1 cellular context compared by ENCODE assay signal in the genomic region with DNA sequence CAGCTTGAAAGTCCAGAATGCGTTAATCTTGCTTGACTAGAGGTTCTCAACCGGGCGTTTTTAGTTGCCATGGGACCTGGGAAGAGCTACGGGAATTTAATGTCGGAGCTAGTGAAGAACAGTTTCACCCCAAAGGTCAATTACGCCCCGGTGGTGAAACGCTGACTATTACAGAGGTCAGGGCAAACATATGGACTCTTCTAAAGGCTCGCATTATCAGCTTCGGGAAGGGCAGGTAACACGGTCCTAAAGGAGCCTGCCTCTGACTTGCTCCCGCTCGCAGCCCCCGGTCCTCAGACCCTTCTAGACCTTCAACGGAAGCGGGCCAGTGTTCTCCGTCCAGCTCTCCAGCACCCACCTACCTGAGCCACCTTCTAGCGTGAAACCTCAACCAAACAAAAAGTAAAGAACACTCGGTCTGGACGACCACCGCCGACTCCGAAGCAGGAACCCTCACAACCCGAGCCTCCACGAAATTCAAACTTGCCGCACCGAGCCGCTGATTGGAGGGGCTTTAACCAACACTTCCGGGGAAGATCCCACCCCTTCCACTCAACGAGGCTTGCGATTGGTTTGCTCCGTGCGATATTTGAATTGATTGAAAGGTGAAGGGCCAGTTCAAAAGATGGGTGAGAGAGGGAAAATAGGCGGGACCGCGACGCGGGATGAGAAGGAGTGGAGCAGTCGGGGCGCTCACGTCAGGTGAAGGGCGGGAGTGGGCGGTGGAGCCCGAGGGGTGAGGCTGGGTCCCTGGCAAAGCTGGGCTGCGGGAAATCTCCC.
A peak's percentile ranks its signal among the peaks of the same experiment; 100 is the strongest.
TF ChIP-seq lines count a peak whose summit lies in the region.

A gene with protein sequence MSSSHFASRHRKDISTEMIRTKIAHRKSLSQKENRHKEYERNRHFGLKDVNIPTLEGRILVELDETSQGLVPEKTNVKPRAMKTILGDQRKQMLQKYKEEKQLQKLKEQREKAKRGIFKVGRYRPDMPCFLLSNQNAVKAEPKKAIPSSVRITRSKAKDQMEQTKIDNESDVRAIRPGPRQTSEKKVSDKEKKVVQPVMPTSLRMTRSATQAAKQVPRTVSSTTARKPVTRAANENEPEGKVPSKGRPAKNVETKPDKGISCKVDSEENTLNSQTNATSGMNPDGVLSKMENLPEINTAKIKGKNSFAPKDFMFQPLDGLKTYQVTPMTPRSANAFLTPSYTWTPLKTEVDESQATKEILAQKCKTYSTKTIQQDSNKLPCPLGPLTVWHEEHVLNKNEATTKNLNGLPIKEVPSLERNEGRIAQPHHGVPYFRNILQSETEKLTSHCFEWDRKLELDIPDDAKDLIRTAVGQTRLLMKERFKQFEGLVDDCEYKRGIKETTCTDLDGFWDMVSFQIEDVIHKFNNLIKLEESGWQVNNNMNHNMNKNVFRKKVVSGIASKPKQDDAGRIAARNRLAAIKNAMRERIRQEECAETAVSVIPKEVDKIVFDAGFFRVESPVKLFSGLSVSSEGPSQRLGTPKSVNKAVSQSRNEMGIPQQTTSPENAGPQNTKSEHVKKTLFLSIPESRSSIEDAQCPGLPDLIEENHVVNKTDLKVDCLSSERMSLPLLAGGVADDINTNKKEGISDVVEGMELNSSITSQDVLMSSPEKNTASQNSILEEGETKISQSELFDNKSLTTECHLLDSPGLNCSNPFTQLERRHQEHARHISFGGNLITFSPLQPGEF (minus strand): TSS at position 485 of the 780 bp plus-strand sequence. CDS start 2,406 bp downstream, outside the sequence.

TF ChIP-seq in WTC11, 78 proteins besides CTCF, POLR2A, EP300 and RAD21 (continued from another document):
- TF ChIP-seq, protein P1, sequence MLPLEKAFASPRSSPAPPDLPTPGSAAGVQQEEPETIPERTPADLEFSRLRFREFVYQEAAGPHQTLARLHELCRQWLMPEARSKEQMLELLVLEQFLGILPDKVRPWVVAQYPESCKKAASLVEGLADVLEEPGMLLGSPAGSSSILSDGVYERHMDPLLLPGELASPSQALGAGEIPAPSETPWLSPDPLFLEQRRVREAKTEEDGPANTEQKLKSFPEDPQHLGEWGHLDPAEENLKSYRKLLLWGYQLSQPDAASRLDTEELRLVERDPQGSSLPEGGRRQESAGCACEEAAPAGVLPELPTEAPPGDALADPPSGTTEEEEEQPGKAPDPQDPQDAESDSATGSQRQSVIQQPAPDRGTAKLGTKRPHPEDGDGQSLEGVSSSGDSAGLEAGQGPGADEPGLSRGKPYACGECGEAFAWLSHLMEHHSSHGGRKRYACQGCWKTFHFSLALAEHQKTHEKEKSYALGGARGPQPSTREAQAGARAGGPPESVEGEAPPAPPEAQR (CRISPR knock-in tag; IDR thresholded peaks at IDR 0.05), result no peak
- no peak for TF ChIP-seq CREB1 (CRISPR knock-in tag; IDR thresholded peaks at IDR 0.05)
- peak; percentile 69 for TF ChIP-seq SP1 (CRISPR knock-in tag; conservative IDR thresholded peaks at IDR 0.05)
- TF ChIP-seq NFYB (CRISPR knock-in tag; conservative IDR thresholded peaks at IDR 0.05; ENCODE audit: low read depth), result peak; percentile 87
TF ChIP-seq in WTC11: peak in this region for 8.
